Comparison of ENCODE assay signal across 22 cellular contexts in the genomic region with DNA sequence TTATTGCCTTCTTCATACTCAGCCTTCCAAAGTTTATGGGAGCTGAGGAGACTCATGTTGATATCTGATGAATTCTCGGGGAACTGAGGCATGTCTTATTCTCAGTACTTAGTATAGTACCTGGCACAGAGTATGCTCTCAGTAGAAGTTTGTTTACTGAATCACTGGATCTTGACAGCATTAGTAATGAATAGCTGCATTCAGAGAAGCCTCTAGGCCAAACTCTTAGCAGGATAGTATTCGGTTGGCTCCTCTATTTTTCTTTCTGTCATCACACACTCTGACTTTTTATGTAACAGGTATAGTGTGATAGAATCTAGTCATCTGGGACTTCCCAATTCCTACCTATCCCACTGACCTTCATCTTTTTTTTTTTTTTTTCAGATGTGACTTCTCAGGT.
"Had no signal": no experiment of that assay in that cellular context is flagged by ENCODE, and none has a peak within 500 bp of the region (broad histone marks: within the 10 kb centered on the region; RNA-seq: fewer than 3 reads in every experiment).

No MANE protein-coding gene starts in this region.

- H3K4me1 ChIP-seq: ascending aorta, body of pancreas had no signal

- H2AFZ ChIP-seq: PC-9 had no signal

- H3K27me3 Mint-ChIP-seq: activated CD8-positive, alpha-beta T cell treated with anti-CD3 and anti-CD28 coated beads for 36 hours; activated naive CD4-positive, alpha-beta T cell treated with anti-CD3 and anti-CD28 coated beads, Interleukin-2, amount 10 ng/mL, durations not matched to agents 7 days and 5 days; activated naive CD8-positive, alpha-beta T cell treated with anti-CD3 and anti-CD28 coated beads for 36 hours; central memory CD8-positive, alpha-beta T cell had no signal

- H3K27ac ChIP-seq: ascending aorta, body of pancreas, KMS-11, PC-9 had no signal

- H3K4me1 Mint-ChIP-seq: activated naive CD4-positive, alpha-beta T cell treated with anti-CD3 and anti-CD28 coated beads, Interleukin-2, amount 10 ng/mL, durations not matched to agents 7 days and 5 days; activated naive CD8-positive, alpha-beta T cell treated with anti-CD3 and anti-CD28 coated beads for 36 hours; central memory CD8-positive, alpha-beta T cell had no signal

- H3K9me3 ChIP-seq: ascending aorta, body of pancreas had no signal

- ATAC-seq: activated CD4-positive, CD25-positive, alpha-beta regulatory T cell treated with anti-CD3 and anti-CD28 coated beads, Interleukin-2, amount 50 U/mL, for 24 hours; activated CD8-positive, alpha-beta T cell treated with anti-CD3 and anti-CD28 coated beads for 36 hours; activated T-cell treated with anti-CD3 and anti-CD28 coated beads, Interleukin-2, amount 50 U/mL, for 72 hours; body of pancreas had no signal

- H3K36me3 Mint-ChIP-seq: activated naive CD4-positive, alpha-beta T cell treated with anti-CD3 and anti-CD28 coated beads, Interleukin-2, amount 10 ng/mL, durations not matched to agents 7 days and 5 days; activated naive CD8-positive, alpha-beta T cell treated with anti-CD3 and anti-CD28 coated beads for 36 hours had no signal

- H3K9ac ChIP-seq: KMS-11 had no signal

- H3K4me3 ChIP-seq: ascending aorta, body of pancreas, PC-9 had no signal

- H3K27ac Mint-ChIP-seq: activated CD8-positive, alpha-beta T cell treated with anti-CD3 and anti-CD28 coated beads for 36 hours; activated naive CD4-positive, alpha-beta T cell treated with anti-CD3 and anti-CD28 coated beads, Interleukin-2, amount 10 ng/mL, durations not matched to agents 7 days and 5 days; activated naive CD8-positive, alpha-beta T cell treated with anti-CD3 and anti-CD28 coated beads for 36 hours; activated T-cell treated with anti-CD3 and anti-CD28 coated beads, Interleukin-2, amount 50 U/mL, for 72 hours; activated T-helper 2 cell treated with anti-CD3 and anti-CD28 coated beads, Interferon-gamma antibody, Interleukin-2, Interleukin-4, amounts not matched to agents 10 μg/mL and 5 μg/mL and 100 μg/mL, durations not matched to agents 14 hours and 24 hours and 36 hours had no signal

- H3K4me3 Mint-ChIP-seq: activated CD8-positive, alpha-beta T cell treated with anti-CD3 and anti-CD28 coated beads for 36 hours; activated naive CD4-positive, alpha-beta T cell treated with anti-CD3 and anti-CD28 coated beads, Interleukin-2, amount 10 ng/mL, durations not matched to agents 7 days and 5 days; activated naive CD8-positive, alpha-beta T cell treated with anti-CD3 and anti-CD28 coated beads for 36 hours; activated T-cell treated with anti-CD3 and anti-CD28 coated beads, Interleukin-2, amount 50 U/mL, for 72 hours; central memory CD8-positive, alpha-beta T cell had no signal

- H3K27me3 ChIP-seq: ascending aorta, body of pancreas had no signal

- H3K36me3 ChIP-seq: ascending aorta had no signal

- H3K4me2 ChIP-seq: KMS-11, PC-9 had no signal

- H3K9me3 Mint-ChIP-seq: activated CD8-positive, alpha-beta T cell treated with anti-CD3 and anti-CD28 coated beads for 36 hours; activated T-cell treated with anti-CD3 and anti-CD28 coated beads, Interleukin-2, amount 50 U/mL, for 72 hours; central memory CD8-positive, alpha-beta T cell had no signal

- DNase-seq: activated CD4-positive, alpha-beta T cell treated with anti-CD3 and anti-CD28 coated beads for 4 hours; activated CD8-positive, alpha-beta memory T cell treated with anti-CD3 and anti-CD28 coated beads, Interleukin-2, amount 50 U/mL, for 4 hours; activated CD8-positive, alpha-beta T cell treated with anti-CD3 and anti-CD28 coated beads for 36 hours; activated gamma-delta T cell treated with Interleukin-2 at 50 U/mL for 16 hours; activated naive CD4-positive, alpha-beta T cell treated with anti-CD3 and anti-CD28 coated beads, Interleukin-2, amount 10 ng/mL, durations not matched to agents 7 days and 5 days; activated naive CD8-positive, alpha-beta T cell treated with anti-CD3 and anti-CD28 coated beads for 36 hours; activated T-cell treated with anti-CD3 and anti-CD28 coated beads, Interleukin-2, amount 50 U/mL, for 72 hours; body of pancreas; NCI-H1105 treated with DMSO at 0.1 percent for 48 hours; NCI-H1436 treated with DMSO at 0.1 percent for 48 hours; NCI-H187; NCI-H2081; NCI-H446; NCI-H524; PC-9; SIG-M5; T-helper 1 cell had no signal
